ENCODE assay signal across 17 cellular contexts in the genomic region with DNA sequence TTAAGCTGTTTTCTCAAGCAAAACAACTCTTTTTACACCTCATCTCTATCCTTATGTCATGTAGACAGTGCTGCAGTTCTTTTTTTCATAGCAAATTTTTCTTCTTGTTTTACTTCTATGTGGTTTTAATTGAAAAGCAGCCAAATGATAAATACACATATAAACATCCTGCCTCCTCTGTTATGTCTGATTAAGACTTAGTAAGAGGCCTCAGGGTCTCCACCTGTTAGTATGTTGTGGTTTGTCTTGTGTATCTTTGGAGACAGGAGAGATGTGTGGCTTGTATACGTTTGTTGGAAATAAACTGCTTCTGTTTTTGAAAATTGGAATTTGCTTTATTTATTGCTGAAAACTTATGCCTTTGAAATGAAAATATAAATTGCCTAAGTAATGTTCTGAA. TPM values are rescaled to one million over a fixed set of nuclear protein-coding genes. Genes with fewer than 3 reads are reported as not detected.
DNase-seq lines count a peak whose midpoint lies in the region; ATAC-seq and TF ChIP-seq lines count a peak whose summit lies in the region.
"Had no signal": no experiment of that assay in that cellular context is flagged by ENCODE, and none has a peak within 500 bp of the region (broad histone marks: within the 10 kb centered on the region; RNA-seq: fewer than 3 reads in every experiment).

No MANE protein-coding gene starts in this region.

- no peaks in the 10 kb centered on the region for H3K79me2 ChIP-seq in mesendoderm (ENCODE audit: control insufficient read depth, insufficient read depth, low read length)

- ATAC-seq in foreskin keratinocyte (peak; percentile 85), HG02588 (IDR thresholded peaks at IDR 0.05; ENCODE audit: unreplicated experiment) (no peak)
- ATAC-seq: GM23338, HCT116, HepG2 had no signal

- H3K27me3 ChIP-seq in foreskin keratinocyte (peaks cover 34% of the 10 kb centered on the region), vagina (no peaks in the 10 kb centered on the region), mesendoderm (ENCODE audit: insufficient read depth, low read length, poor library complexity) (no peaks in the 10 kb centered on the region)
- H3K27me3 ChIP-seq: BE2C had no signal

- WGBS in lower leg skin, 2 donors = 77 to 91% methylated on average over 1 of the region's 1 CpG
- WGBS in mesendoderm (ENCODE audit: extremely low coverage, insufficient coverage, low lambda C conversion rate) = no CpG with 5 or more reads among the region's 1 CpG

- H4K5ac ChIP-seq in mesendoderm (ENCODE audit: low read length) = no peak overlapping the region

- H3K56ac ChIP-seq in mesendoderm (ENCODE audit: low read length) = no peak overlapping the region

- H3K79me1 ChIP-seq in mesendoderm (ENCODE audit: low read length) = no peaks in the 10 kb centered on the region

- H3K4me1 ChIP-seq in foreskin keratinocyte (no peaks in the 10 kb centered on the region), vagina (no peaks in the 10 kb centered on the region), mesendoderm (ENCODE audit: control insufficient read depth, low read depth, low read length) (peaks cover 2% of the 10 kb centered on the region)
- H3K4me1 ChIP-seq: BE2C, Caco-2 had no signal

- no peak overlapping the region for H2AK5ac ChIP-seq in mesendoderm (ENCODE audit: low read length)

- H3K23ac ChIP-seq in mesendoderm (ENCODE audit: low read length) = no peak overlapping the region

- TF ChIP-seq POLR2A in vagina (IDR thresholded peaks at IDR 0.05) = no peak
- no peak for TF ChIP-seq POLR2A in lower leg skin (IDR thresholded peaks at IDR 0.05)

- H3K27ac ChIP-seq in foreskin keratinocyte = no peak overlapping the region
- H3K27ac ChIP-seq in vagina = no peak overlapping the region
- no peak overlapping the region for H3K27ac ChIP-seq in mesendoderm (ENCODE audit: low read depth, low read length)

- H3K4me2 ChIP-seq in mesendoderm (ENCODE audit: low read length) = no peak overlapping the region

- H3K4ac ChIP-seq in mesendoderm (ENCODE audit: low read depth, low read length) = no peak overlapping the region

- no peak overlapping the region for H2BK5ac ChIP-seq in mesendoderm (ENCODE audit: low read length)

- H3K9me3 ChIP-seq in vagina = no peaks in the 10 kb centered on the region
- H3K9me3 ChIP-seq: BE2C, Caco-2 had no signal

- H4K8ac ChIP-seq in mesendoderm (ENCODE audit: low read depth, low read length) = no peak overlapping the region

- no peak overlapping the region for H3K18ac ChIP-seq in mesendoderm (ENCODE audit: low read length)

- DNase-seq in ELR (ENCODE audit: low read depth) (peak; percentile 71), RPMI7951 (ENCODE audit: low read depth) (peak; percentile 45), foreskin keratinocyte (peak; percentile 58 to 75), vagina (ENCODE audit: extremely low spot score in 2 of 2) (no peak), lower leg skin (ENCODE audit: low spot score in 2 of 2) (no peak), mesendoderm (no peak)
- DNase-seq in Jurkat, Clone E6-1 (ENCODE audit: low read depth, low spot score) = peak; percentile 19
- DNase-seq: ACHN; BE2C; C1 segment of cervical spinal cord; Caco-2; CD4-positive, alpha-beta T cell; GDM1 had no signal

- no peak overlapping the region for H3K4me3 ChIP-seq in Jurkat, Clone E6-1 (ENCODE audit: low read length)
- H3K4me3 ChIP-seq in vagina (no peak overlapping the region), lower leg skin (ENCODE audit: low read depth, poor library complexity, severe bottlenecking) (no peak overlapping the region), mesendoderm (ENCODE audit: low read length) (no peak overlapping the region)
- H3K4me3 ChIP-seq: GM23338 had no signal

- no peak overlapping the region for H2BK15ac ChIP-seq in mesendoderm (replicated peaks; ENCODE audit: low read depth)

- no peak overlapping the region for H3K9ac ChIP-seq in mesendoderm (ENCODE audit: low read length)

- no peak for TF ChIP-seq CTCF in foreskin keratinocyte (conservative IDR thresholded peaks at IDR 0.05)
- TF ChIP-seq CTCF in vagina (IDR thresholded peaks at IDR 0.05) = no peak
- TF ChIP-seq CTCF in lower leg skin (IDR thresholded peaks at IDR 0.05) = no peak

- H2BK120ac ChIP-seq in mesendoderm (ENCODE audit: low read depth, low read length) = no peak overlapping the region

- no peaks in the 10 kb centered on the region for H3K36me3 ChIP-seq in vagina
- no peaks in the 10 kb centered on the region for H3K36me3 ChIP-seq in mesendoderm (ENCODE audit: control insufficient read depth, insufficient read depth, low read length)
- H3K36me3 ChIP-seq: BE2C had no signal

- intact Hi-C loops in vagina (cut with DNase I) (no loop called here), lower leg skin (cut with DNase I; ENCODE audit: low total_unique reads) (loop anchor here (5.0 kb wide), 1 partner anchor 241 kb away; no protein-coding TSS in a partner anchor)

RNA-seq across cellular contexts. Expression of a gene that starts 32.0 kb away (rescaled TPM):
- polyA plus RNA-seq in Jurkat, Clone E6-1 (2012; ENCODE audit: insufficient read depth, insufficient read length) = 54.3 TPM
- 16.1 and 17.7 TPM in 2 replicates for total RNA-seq in RPMI7951 (2014; rRNA removed; shearing (Covaris generic))
- total RNA-seq in foreskin keratinocyte (20.1 and 23.3 TPM in 2 replicates), vagina (31.2 TPM), lower leg skin (10 to 100 TPM; 20.5 to 46.4 (median 33.9) TPM)
- polyA plus RNA-seq in foreskin keratinocyte = 10.6 and 12.6 TPM in 2 replicates
- polyA plus RNA-seq in mesendoderm (2013, experiment 1 of 2) = 16.2 TPM
- polyA plus RNA-seq in mesendoderm (2013, experiment 2 of 2) = 15.7 TPM

Comparison
In these comparisons a context has a peak if more than half of its experiments do, and no peak if none do; other contexts are left out.
1. DNase-seq: peak in ELR (single experiment), Jurkat, Clone E6-1 (single experiment), RPMI7951 (single experiment) and foreskin keratinocyte (2 of 2); none in vagina (0 of 2), lower leg skin (0 of 2) and mesendoderm (single experiment).